Comparison of ENCODE assay signal across 26 cellular contexts in the genomic region with DNA sequence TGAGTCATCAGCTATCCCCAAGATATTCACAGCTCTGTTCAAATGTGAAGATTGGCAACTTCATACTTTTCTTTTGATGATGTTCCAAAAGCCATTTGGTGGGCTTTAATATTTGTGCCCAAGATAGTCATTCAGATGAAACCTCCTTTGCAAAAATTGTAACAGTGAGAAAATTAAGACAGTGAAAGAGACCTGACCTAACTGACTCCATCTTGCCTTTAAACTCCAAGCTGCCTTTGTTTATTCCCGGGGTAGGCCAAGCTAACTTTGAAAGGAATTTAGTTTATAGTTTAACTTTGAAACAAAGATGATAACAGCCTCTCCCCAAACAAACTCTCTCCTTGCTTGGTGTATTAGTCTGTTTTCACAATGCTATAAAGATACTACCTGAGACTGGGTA.
"Had no signal": no experiment of that assay in that cellular context is flagged by ENCODE, and none has a peak within 500 bp of the region (broad histone marks: within the 10 kb centered on the region; RNA-seq: fewer than 3 reads in every experiment).

No MANE protein-coding gene starts in this region.

- H3K4me2 ChIP-seq: hepatocyte had no signal

- DNase-seq: foreskin fibroblast; gastrocnemius medialis; head of caudate nucleus; kidney glomerular epithelial cell; left colon; left ventricle myocardium inferior; lower lobe of right lung; naive thymus-derived CD8-positive, alpha-beta T cell; right lobe of liver; small intestine; stimulated activated CD4-positive, alpha-beta T cell treated with anti-CD3 and anti-CD28 coated beads, Interleukin-15, amount 100 ng/mL, for 24 hours; stimulated activated CD4-positive, alpha-beta T cell treated with anti-CD3 and anti-CD28 coated beads, Interleukin-2, amount 100 ng/mL, for 48 hours; stimulated activated CD8-positive, alpha-beta memory T cell treated with anti-CD3 and anti-CD28 coated beads, Interleukin-4, amount 100 ng/mL, for 48 hours; stimulated activated naive CD4-positive, alpha-beta T cell treated with Interleukin-2 at 50 U/mL for 16 hours; stomach; thyroid gland had no signal

- H3K9me3 ChIP-seq: gastrocnemius medialis, left ventricle myocardium inferior, lower lobe of right lung, neutrophil, right lobe of liver, stomach, thyroid gland had no signal

- FAIRE-seq: islet of Langerhans, small intestine had no signal

- H3K36me3 ChIP-seq: gastrocnemius medialis, left ventricle myocardium inferior, lower lobe of right lung, neutrophil, right lobe of liver, stomach, thyroid gland had no signal

- H3K27ac ChIP-seq: coronary artery, epithelial cell of prostate, gastrocnemius medialis, hepatocyte, left ventricle myocardium inferior, lower lobe of right lung, neutrophil, parathyroid adenoma, right lobe of liver, stomach, thyroid gland had no signal

- H3K27me3 ChIP-seq: gastrocnemius medialis, hepatocyte, neutrophil, right lobe of liver, stomach, thyroid gland had no signal

- H3K4me3 Mint-ChIP-seq: naive thymus-derived CD8-positive, alpha-beta T cell; neural crest cell had no signal

- H3K27ac Mint-ChIP-seq: progenitor cell of endocrine pancreas, type B pancreatic cell had no signal

- H3K4me1 Mint-ChIP-seq: neural crest cell had no signal

- H3K36me3 Mint-ChIP-seq: naive thymus-derived CD8-positive, alpha-beta T cell; type B pancreatic cell had no signal

- H3K4me3 ChIP-seq: coronary artery, gastrocnemius medialis, hepatocyte, left ventricle myocardium inferior, lower lobe of right lung, right lobe of liver, stomach, thyroid gland had no signal

- H3K79me2 ChIP-seq: hepatocyte, parathyroid adenoma had no signal

- H3K9ac ChIP-seq: parathyroid adenoma had no signal

- H2AFZ ChIP-seq: hepatocyte, parathyroid adenoma had no signal

- H3K27me3 Mint-ChIP-seq: progenitor cell of endocrine pancreas, type B pancreatic cell had no signal

- ATAC-seq: esophagus mucosa; gastrocnemius medialis; left colon; lower lobe of right lung; naive thymus-derived CD8-positive, alpha-beta T cell; right lobe of liver had no signal

- H3K4me1 ChIP-seq: gastrocnemius medialis, lower lobe of right lung, parathyroid adenoma, right lobe of liver, thyroid gland had no signal

- H3K9me3 Mint-ChIP-seq: neural crest cell had no signal
